Comparison of ENCODE assay signal across 12 cellular contexts in genomic region chr16:53081032-53081424, GRCh38. TPM values are rescaled to one million over a fixed set of nuclear protein-coding genes. Genes with fewer than 3 reads are reported as not detected.
DNase-seq lines count a peak whose midpoint lies in the region; ATAC-seq and TF ChIP-seq lines count a peak whose summit lies in the region.
"Had no signal": no experiment of that assay in that cellular context is flagged by ENCODE, and none has a peak within 500 bp of the region (broad histone marks: within the 10 kb centered on the region; RNA-seq: fewer than 3 reads in every experiment).

No MANE protein-coding gene starts in this region.

- H3K4me3 Mint-ChIP-seq in WTC11: peak overlapping the region; percentile 9; the same call in 1 of the 2 replicates
- H3K4me3 Mint-ChIP-seq: activated CD8-positive, alpha-beta T cell treated with anti-CD3 and anti-CD28 coated beads for 36 hours; activated naive CD4-positive, alpha-beta T cell treated with anti-CD3 and anti-CD28 coated beads, Interleukin-2, amount 10 ng/mL, durations not matched to agents 7 days and 5 days had no signal

- ATAC-seq in WTC11 (peak; percentile 34; the same call in 1 of the 2 replicates), foreskin keratinocyte (peak; percentile 3), upper lobe of right lung (no peak)
- ATAC-seq: activated CD8-positive, alpha-beta T cell treated with anti-CD3 and anti-CD28 coated beads for 36 hours had no signal

- H3K4me3 ChIP-seq in osteoblast (ENCODE audit: insufficient read depth, low read length) (peak overlapping the region; percentile 27), upper lobe of right lung (no peak overlapping the region)

- H3K4me2 ChIP-seq in osteoblast (ENCODE audit: insufficient read depth, low read length): peak overlapping the region; percentile 71

- no peaks in the 10 kb centered on the region for H3K27me3 ChIP-seq in foreskin keratinocyte
- H3K27me3 ChIP-seq in osteoblast (ENCODE audit: insufficient read depth, low read length): no peaks in the 10 kb centered on the region
- no peaks in the 10 kb centered on the region for H3K27me3 ChIP-seq in upper lobe of right lung

- peak overlapping the region; percentile 87 for H3K27ac Mint-ChIP-seq in WTC11
- H3K27ac Mint-ChIP-seq: activated CD8-positive, alpha-beta T cell treated with anti-CD3 and anti-CD28 coated beads for 36 hours; activated naive CD4-positive, alpha-beta T cell treated with anti-CD3 and anti-CD28 coated beads, Interleukin-2, amount 10 ng/mL, durations not matched to agents 7 days and 5 days had no signal

- no peaks in the 10 kb centered on the region for H3K9me3 ChIP-seq in osteoblast (ENCODE audit: low read depth, low read length)
- H3K9me3 ChIP-seq in upper lobe of right lung: no peaks in the 10 kb centered on the region

- H3K27me3 Mint-ChIP-seq in WTC11 (ENCODE audit: low read depth): no peaks in the 10 kb centered on the region
- H3K27me3 Mint-ChIP-seq: activated CD8-positive, alpha-beta T cell treated with anti-CD3 and anti-CD28 coated beads for 36 hours had no signal

- CTCF ChIA-PET in WTC11 (lab: Charles Lee): interaction anchor here (1.6 kb wide), 1 partner anchor 26 kb away, joined by 4 read pairs; the partner anchor contains the start of gene CHD9

- peak overlapping the region; percentile 13 for H2AFZ ChIP-seq in osteoblast (ENCODE audit: low read length)

- H3K79me2 ChIP-seq in osteoblast (ENCODE audit: insufficient read depth, low read length): peaks cover 27% of the 10 kb centered on the region

- POLR2A ChIA-PET in WTC11 (lab: Charles Lee): no interaction called here

- no peak for DNase-seq in WTC11 (ENCODE audit: low spot score)
- no peak for DNase-seq in foreskin keratinocyte
- no peak for DNase-seq in osteoblast (ENCODE audit: insufficient read length, low spot score, missing footprints)
- no peak for DNase-seq in upper lobe of right lung
- DNase-seq in MV-4-11 (lab: John Stamatoyannopoulos, UW): no peak
- DNase-seq in cerebellar nuclear complex (lab: John Stamatoyannopoulos, UW): no peak
- DNase-seq in putamen (ENCODE audit: low spot score): no peak
- DNase-seq: activated CD8-positive, alpha-beta T cell treated with anti-CD3 and anti-CD28 coated beads for 36 hours; activated naive CD4-positive, alpha-beta T cell treated with anti-CD3 and anti-CD28 coated beads, Interleukin-2, amount 10 ng/mL, durations not matched to agents 7 days and 5 days; DMS 273 treated with DMSO at 0.1 percent for 48 hours; effector CD8-positive, alpha-beta T cell had no signal

- peaks cover 65% of the 10 kb centered on the region for H3K4me1 Mint-ChIP-seq in WTC11
- H3K4me1 Mint-ChIP-seq: activated naive CD4-positive, alpha-beta T cell treated with anti-CD3 and anti-CD28 coated beads, Interleukin-2, amount 10 ng/mL, durations not matched to agents 7 days and 5 days had no signal

- H3K4me1 ChIP-seq in foreskin keratinocyte (peaks cover 59% of the 10 kb centered on the region), osteoblast (ENCODE audit: insufficient read depth, low read length) (peaks cover 20% of the 10 kb centered on the region), upper lobe of right lung (peaks cover 57% of the 10 kb centered on the region)

- H3K36me3 ChIP-seq in osteoblast (ENCODE audit: insufficient read depth, low read length) (no peaks in the 10 kb centered on the region), upper lobe of right lung (no peaks in the 10 kb centered on the region)

- peaks cover 13% of the 10 kb centered on the region for H3K9me3 Mint-ChIP-seq in WTC11
- H3K9me3 Mint-ChIP-seq: activated CD8-positive, alpha-beta T cell treated with anti-CD3 and anti-CD28 coated beads for 36 hours; activated naive CD4-positive, alpha-beta T cell treated with anti-CD3 and anti-CD28 coated beads, Interleukin-2, amount 10 ng/mL, durations not matched to agents 7 days and 5 days had no signal

- intact Hi-C loops in upper lobe of right lung (cut with DNase I): no loop called here

- TF ChIP-seq CTCF in WTC11 (IDR thresholded peaks at IDR 0.05) (no peak), foreskin keratinocyte (conservative IDR thresholded peaks at IDR 0.05) (no peak), osteoblast (IDR thresholded peaks at IDR 0.05; ENCODE audit: extremely low read depth, low read depth, low read length) (no peak), upper lobe of right lung (IDR thresholded peaks at IDR 0.05) (no peak)

- H4K20me1 ChIP-seq in osteoblast (ENCODE audit: insufficient read depth, low read length): peaks cover 3% of the 10 kb centered on the region

- H3K27ac ChIP-seq in foreskin keratinocyte (peak overlapping the region; percentile 21), osteoblast (ENCODE audit: low read depth, low read length) (peak overlapping the region; percentile 84), upper lobe of right lung (peak overlapping the region; percentile 59)
- H3K27ac ChIP-seq: HL-60 had no signal

- H3K36me3 Mint-ChIP-seq in WTC11: peaks cover 13% of the 10 kb centered on the region

TF ChIP-seq in WTC11, 78 proteins besides CTCF, POLR2A, EP300 and RAD21 (continues in another document):
- TF ChIP-seq ATF3 (CRISPR knock-in tag; conservative IDR thresholded peaks at IDR 0.05): no peak
- no peak for TF ChIP-seq PRDM15 (CRISPR knock-in tag; IDR thresholded peaks at IDR 0.05)
- TF ChIP-seq FOXK1 (CRISPR knock-in tag; IDR thresholded peaks at IDR 0.05): no peak
- no peak for TF ChIP-seq ZNF416 (CRISPR knock-in tag; IDR thresholded peaks at IDR 0.05)
- no peak for TF ChIP-seq USF1 (CRISPR knock-in tag; IDR thresholded peaks at IDR 0.05)
- no peak for TF ChIP-seq JUN (CRISPR knock-in tag; IDR thresholded peaks at IDR 0.05)
- no peak for TF ChIP-seq ZBTB43 (CRISPR knock-in tag; IDR thresholded peaks at IDR 0.05)
- TF ChIP-seq CDX4 (CRISPR knock-in tag; IDR thresholded peaks at IDR 0.05; ENCODE audit: borderline replicate concordance): no peak

RNA-seq across cellular contexts. Expression of gene CHD9, which starts 26.2 kb away (rescaled TPM):
- 29.8 to 34.3 TPM (median 31.3 TPM) in 3 replicates for total RNA-seq in WTC11 (2021)
- 26.2 and 28.5 TPM in 2 replicates for total RNA-seq in foreskin keratinocyte
- polyA plus RNA-seq in foreskin keratinocyte: 3.7 and 4.1 TPM in 2 replicates
- total RNA-seq in osteoblast: 80.4 and 83.6 TPM in 2 replicates
- total RNA-seq in upper lobe of right lung: 81.4 TPM

RNA-seq across cellular contexts. Expression of gene CHD9NB, which starts 28.3 kb away (rescaled TPM):
- total RNA-seq in WTC11 (2021) (2.9 to 3.5 TPM (median 3.0 TPM) in 3 replicates), foreskin keratinocyte (0.67 and 0.88 TPM in 2 replicates), osteoblast (1.1 and 2.1 TPM in 2 replicates), upper lobe of right lung (1.1 TPM)
- polyA plus RNA-seq in foreskin keratinocyte: 0.48 and 0.50 TPM in 2 replicates

Comparison
In these comparisons a context has a peak if more than half of its experiments do, and no peak if none do; other contexts are left out.
1. H3K27ac ChIP-seq: peak in every context shown above with its lines; median percentile 84 in osteoblast; 59 in upper lobe of right lung; 21 in foreskin keratinocyte.